In genomic region chrX:5086388-5086787, GRCh38 we compare ENCODE assay signal across 23 cellular contexts.
"Had no signal": no experiment of that assay in that cellular context is flagged by ENCODE, and none has a peak within 500 bp of the region (broad histone marks: within the 10 kb centered on the region; RNA-seq: fewer than 3 reads in every experiment).

No MANE protein-coding gene starts in this region.

- H3K4me2 ChIP-seq: KMS-11 had no signal

- H3K36me3 ChIP-seq: MG63, Peyer's patch, SJSA1 had no signal

- H3K9me3 ChIP-seq: MG63, Peyer's patch, SJSA1 had no signal

- H3K9ac ChIP-seq: KMS-11 had no signal

- H3K27me3 ChIP-seq: MG63, Peyer's patch, SJSA1 had no signal

- H3K27ac ChIP-seq: KMS-11, Peyer's patch, RWPE1, SJSA1 had no signal

- H3K4me3 ChIP-seq: MG63, Peyer's patch, SJSA1 had no signal

- DNase-seq: activated CD4-positive, alpha-beta T cell treated with anti-CD3 and anti-CD28 coated beads for 48 hours; activated CD4-positive, alpha-beta T cell treated with anti-CD3 and anti-CD28 coated beads, Interleukin-2, amount 50 U/mL, for 4 hours; activated CD4-positive, CD25-positive, alpha-beta regulatory T cell treated with anti-CD3 and anti-CD28 coated beads, Interleukin-2, amount 50 U/mL, for 72 hours; activated CD8-positive, alpha-beta T cell treated with anti-CD3 and anti-CD28 coated beads, Interleukin-2, amount 10 ng/mL, durations not matched to agents 7 days and 5 days; activated effector memory CD4-positive, alpha-beta T cell treated with Interleukin-2 at 50 U/mL for 16 hours; activated naive CD4-positive, alpha-beta T cell; activated T-cell treated with anti-CD3 and anti-CD28 coated beads, Interleukin-2, amount 50 U/mL, for 24 hours; aorta; MG63; MV-4-11; NCI-H2107; NCI-H510A treated with DMSO at 0.1 percent for 48 hours; NK-92 treated with Interleukin-12 subunit alpha and Interleukin-12 subunit beta, amount 100 ng/mL, for 24 hours; OCI-M1; Peyer's patch; SHP77; T-helper 17 cell; T-helper 9 cell had no signal

- ATAC-seq: activated CD8-positive, alpha-beta T cell treated with anti-CD3 and anti-CD28 coated beads, Interleukin-2, amount 10 ng/mL, durations not matched to agents 7 days and 5 days; SK-N-SH treated with all-trans-retinoic acid at 6 μM for 48 hours; T-helper 17 cell; WTC11 had no signal

- H3K4me1 ChIP-seq: Peyer's patch, SJSA1 had no signal
